Comparison of ENCODE assay signal across 35 cellular contexts in the genomic region with DNA sequence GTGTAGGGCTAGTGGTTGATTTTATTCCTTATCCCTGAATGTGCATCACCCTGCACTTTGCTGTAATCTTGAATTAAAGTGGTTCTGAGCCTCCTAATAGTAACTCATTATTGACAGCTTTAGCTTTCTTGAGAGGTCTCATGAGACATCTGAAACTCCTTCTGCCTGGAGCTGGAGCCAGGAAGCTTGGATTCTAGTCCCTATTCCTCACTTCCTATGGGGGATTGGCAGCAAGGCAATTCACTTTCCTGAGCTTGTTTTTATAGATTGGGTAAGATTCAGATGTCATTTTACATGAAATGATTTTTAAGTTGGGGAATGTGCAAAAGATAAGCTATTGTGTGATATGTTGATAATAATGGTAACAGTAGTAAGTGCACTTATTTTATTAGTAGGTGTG. TPM values are rescaled to one million over a fixed set of nuclear protein-coding genes. Genes with fewer than 3 reads are reported as not detected.
"Had no signal": no experiment of that assay in that cellular context is flagged by ENCODE, and none has a peak within 500 bp of the region (broad histone marks: within the 10 kb centered on the region; RNA-seq: fewer than 3 reads in every experiment).

No MANE protein-coding gene starts in this region.

- H3K36me3 ChIP-seq: adrenal gland, brain microvascular endothelial cell, breast epithelium had no signal

- H3K4me1 ChIP-seq: breast epithelium had no signal

- H3K9me3 ChIP-seq: adrenal gland, body of pancreas, breast epithelium had no signal

- DNase-seq: activated B cell treated with CpG ODN at 0.5 μM for 24 hours; activated CD4-positive, alpha-beta memory T cell treated with anti-CD3 and anti-CD28 coated beads for 36 hours; activated CD4-positive, alpha-beta T cell treated with anti-CD3 and anti-CD28 coated beads for 4 hours; activated CD4-positive, alpha-beta T cell treated with anti-CD3 and anti-CD28 coated beads, Interleukin-2, amount 10 ng/mL, durations not matched to agents 24 days and 14 days; activated CD4-positive, alpha-beta T cell treated with anti-CD3 and anti-CD28 coated beads, Interleukin-2, amount 50 U/mL, for 1 hour; activated CD4-positive, alpha-beta T cell treated with anti-CD3 and anti-CD28 coated beads, Interleukin-2, amount 50 U/mL, for 4 hours; activated CD4-positive, CD25-positive, alpha-beta regulatory T cell treated with anti-CD3 and anti-CD28 coated beads, Interleukin-2, amount 50 U/mL, for 72 hours; activated CD8-positive, alpha-beta memory T cell treated with anti-CD3 and anti-CD28 coated beads, Interleukin-2, amount 50 U/mL, for 4 hours; activated CD8-positive, alpha-beta T cell treated with anti-CD3 and anti-CD28 coated beads for 36 hours; activated effector memory CD4-positive, alpha-beta T cell treated with anti-CD3 and anti-CD28 coated beads, Interleukin-2, amount 50 U/mL, for 16 hours; activated gamma-delta T cell treated with Interleukin-2 at 50 U/mL for 16 hours; activated naive CD4-positive, alpha-beta T cell; activated naive CD4-positive, alpha-beta T cell treated with anti-CD3 and anti-CD28 coated beads for 36 hours; activated naive CD4-positive, alpha-beta T cell treated with anti-CD3 and anti-CD28 coated beads, Interleukin-2, amount 50 U/mL, for 16 hours; activated naive CD8-positive, alpha-beta T cell treated with anti-CD3 and anti-CD28 coated beads for 36 hours; activated T-cell treated with anti-CD3 and anti-CD28 coated beads for 4 hours; activated T-cell treated with anti-CD3 and anti-CD28 coated beads, Interleukin-2, amount 50 U/mL, for 1 hour; activated T-cell treated with anti-CD3 and anti-CD28 coated beads, Interleukin-2, amount 50 U/mL, for 4 hours; activated T-cell treated with anti-CD3 and anti-CD28 coated beads, Interleukin-2, amount 50 U/mL, for 72 hours; adrenal gland; amniotic stem cell; aorta; body of pancreas; brain microvascular endothelial cell; central memory CD4-positive, alpha-beta T cell; T-helper 1 cell; T-helper 2 cell; T-helper 9 cell had no signal

- ATAC-seq: activated CD8-positive, alpha-beta T cell treated with anti-CD3 and anti-CD28 coated beads for 36 hours; activated naive CD4-positive, alpha-beta T cell treated with anti-CD3 and anti-CD28 coated beads, Interleukin-2, amount 50 U/mL, for 72 hours; activated T-cell treated with anti-CD3 and anti-CD28 coated beads, Interleukin-2, amount 50 U/mL, for 4 hours; activated T-cell treated with anti-CD3 and anti-CD28 coated beads, Interleukin-2, amount 50 U/mL, for 72 hours; activated T-helper 17 cell treated with anti-CD3 and anti-CD28 coated beads, Interleukin-2, amount 50 U/mL, for 72 hours; body of pancreas had no signal

- H3K27ac ChIP-seq: adrenal gland, body of pancreas, brain microvascular endothelial cell, breast epithelium, VCaP had no signal

- H3K4me3 ChIP-seq: adrenal gland, body of pancreas, breast epithelium had no signal

- H3K27me3 ChIP-seq: adrenal gland, body of pancreas, brain microvascular endothelial cell, breast epithelium had no signal

RNA-seq across cellular contexts. Expression of a gene that starts 17.1 kb away (rescaled TPM):
- total RNA-seq: activated B cell treated with CpG ODN at 0.5 μM for 24 hours; activated CD4-positive, alpha-beta memory T cell treated with anti-CD3 and anti-CD28 coated beads for 36 hours; activated CD4-positive, alpha-beta T cell treated with anti-CD3 and anti-CD28 coated beads, Interleukin-2, amount 10 ng/mL, durations not matched to agents 24 days and 14 days; activated CD8-positive, alpha-beta memory T cell treated with anti-CD3 and anti-CD28 coated beads for 36 hours; activated CD8-positive, alpha-beta T cell treated with anti-CD3 and anti-CD28 coated beads for 36 hours; activated naive CD4-positive, alpha-beta T cell treated with anti-CD3 and anti-CD28 coated beads for 36 hours; activated naive CD4-positive, alpha-beta T cell treated with anti-CD3 and anti-CD28 coated beads, Interleukin-2, amount 50 U/mL, for 72 hours; activated naive CD8-positive, alpha-beta T cell treated with anti-CD3 and anti-CD28 coated beads for 36 hours; activated T-cell treated with anti-CD3 and anti-CD28 coated beads, Interleukin-2, amount 50 U/mL, for 4 hours; activated T-cell treated with anti-CD3 and anti-CD28 coated beads, Interleukin-2, amount 50 U/mL, for 72 hours; activated T-helper 1 cell treated with anti-CD3 and anti-CD28 coated beads, Interleukin-12 subunit alpha, Interleukin-12 subunit beta, Interleukin-2, Interleukin-4 antibody, amounts not matched to agents 30 ng/mL and 10 ng/mL and 1 ng/mL, durations not matched to agents 14 hours and 24 hours and 36 hours; activated T-helper 17 cell treated with anti-CD3 and anti-CD28 coated beads, Interleukin-2, amount 50 U/mL, for 72 hours; aorta; astrocyte; body of pancreas; breast epithelium had no signal
- polyA plus RNA-seq: aorta had no signal
